Comparison of ENCODE assay signal across 8 cellular contexts in the genomic region with DNA sequence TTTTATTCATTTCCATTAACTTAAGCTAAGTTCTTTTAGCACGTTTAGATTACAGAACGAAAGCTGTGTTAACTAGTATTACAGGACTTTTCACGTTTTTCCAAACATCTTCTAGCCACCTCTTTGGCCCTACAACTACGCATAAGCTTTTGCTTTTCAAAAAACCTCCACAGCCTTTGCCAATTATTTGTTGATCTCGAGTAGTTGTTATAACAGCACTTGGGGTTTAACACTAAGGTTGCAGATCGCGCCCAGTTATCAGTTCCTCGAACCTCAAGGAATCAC. TPM values are rescaled to one million over a fixed set of nuclear protein-coding genes. Genes with fewer than 3 reads are reported as not detected.
DNase-seq lines count a peak whose midpoint lies in the region; ATAC-seq, FAIRE-seq and TF ChIP-seq lines count a peak whose summit lies in the region.

No MANE protein-coding gene starts in this region.

- peaks cover 49% of the 10 kb centered on the region for H3K79me2 ChIP-seq in PC-3 (ENCODE audit: low read length)
- peaks cover 42% of the 10 kb centered on the region for H3K79me2 ChIP-seq in fibroblast of lung (ENCODE audit: control insufficient read depth, insufficient read depth, low read length)

- WGBS in pancreas, 2 donors = 2 to 3% methylated on average over 8 of the region's 8 CpGs

- peaks cover 31 to 42% (median 40%) of the 10 kb centered on the region in 11 experiments for H4K20me1 ChIP-seq in BLaER1 treated with 17β-estradiol and CSF1 and Interleukin-3, amounts not matched to agents 10 nM and 100 nM
- H4K20me1 ChIP-seq in PC-3 (ENCODE audit: low read length) = peaks cover 41% of the 10 kb centered on the region
- no peaks in the 10 kb centered on the region for H4K20me1 ChIP-seq in fibroblast of lung (ENCODE audit: control insufficient read depth, extremely low read depth, insufficient read depth, low read length)

- TF ChIP-seq CTCF in PC-3 (conservative IDR thresholded peaks at IDR 0.05; ENCODE audit: low read depth, low read length) (no peak), fibroblast of lung (conservative IDR thresholded peaks at IDR 0.05 in 1 of 2, IDR thresholded peaks at IDR 0.05 in 1 of 2; ENCODE audit: low read depth in 1 of 2, low read length in 2 of 2) (no peak), pancreas (IDR thresholded peaks at IDR 0.05) (no peak)

- intact Hi-C loops in PC-3 (cut with micrococcal nuclease) (loop anchor here (1.0 to 5.0 kb wide), 5 partner anchors 31 to 181 kb away; partner anchors contain the start of genes DCAF4 and ZFYVE1), pancreas (cut with DNase I) (no loop called here)

- no peaks in the 10 kb centered on the region for H3K9me2 ChIP-seq in PC-3 (replicated peaks; ENCODE audit: low read length)

- POLR2A ChIA-PET in PC-3 (lab: Charles Lee; ENCODE audit: unreplicated experiment) = interaction anchor here (0.5 to 2.7 kb wide), 7 partner anchors 14 to 164 kb away, joined by 3 to 30 read pairs (median 4); partner anchors contain the start of genes DPF3 and ZFYVE1

- H3K27ac ChIP-seq in BLaER1 treated with 17β-estradiol and CSF1 and Interleukin-3, amounts not matched to agents 10 nM and 100 nM = peak overlapping the region; percentile 91 to 97 (median 96)
- peak overlapping the region; percentile 78 for H3K27ac ChIP-seq in PC-3 (ENCODE audit: low read length)
- peak overlapping the region; percentile 91 for H3K27ac ChIP-seq in fibroblast of lung (ENCODE audit: insufficient read depth, low read length)
- H3K27ac ChIP-seq in pancreas = peak overlapping the region; percentile 74 to 94 (median 88)

- H3K4me3 ChIP-seq in BLaER1 treated with 17β-estradiol and CSF1 and Interleukin-3, amounts not matched to agents 10 nM and 100 nM = peak overlapping the region; percentile 82 to 100 (median 94)
- H3K4me3 ChIP-seq in PC-3 (ENCODE audit: low read length) = peak overlapping the region; percentile 86
- H3K4me3 ChIP-seq in fibroblast of lung (replicated peaks in 1 of 4; ENCODE audit: control extremely low read depth in 1 of 4, insufficient read depth in 1 of 4, low read depth in 3 of 4, low read length in 4 of 4) = peak overlapping the region; percentile 32 to 95 (median 72)
- H3K4me3 ChIP-seq in pancreas = peak overlapping the region; percentile 7 to 82 (median 70)

- no peaks in the 10 kb centered on the region for H3K27me3 ChIP-seq in BLaER1 treated with 17β-estradiol and CSF1 and Interleukin-3, amounts not matched to agents 10 nM and 100 nM
- H3K27me3 ChIP-seq in PC-3 (ENCODE audit: low read length) (no peaks in the 10 kb centered on the region), fibroblast of lung (ENCODE audit: control insufficient read depth, insufficient read depth, low read length) (no peaks in the 10 kb centered on the region), pancreas (no peaks in the 10 kb centered on the region)

- no peak for ATAC-seq in PC-3
- peak in 2 of 4 donors; percentile 1 to 9 for ATAC-seq in pancreas
- ATAC-seq in HG03378 (IDR thresholded peaks at IDR 0.05; ENCODE audit: unreplicated experiment) = no peak

- DNase-seq in PC-3 = no peak
- DNase-seq in fibroblast of lung (ENCODE audit: low read depth in 2 of 2) = no peak
- no peak for DNase-seq in pancreas
- DNase-seq in HuH-7.5 (ENCODE audit: low spot score) = no peak
- DNase-seq in SKM-1 treated with dmso at 0.1 percent for 144 hours (lab: John Stamatoyannopoulos, UW; ENCODE audit: unreplicated experiment) = no peak
- no peak for DNase-seq in cerebellar nuclear complex (lab: John Stamatoyannopoulos, UW)

- peak overlapping the region; percentile 65 to 89 (median 78) for H3K4me2 ChIP-seq in BLaER1 treated with 17β-estradiol and CSF1 and Interleukin-3, amounts not matched to agents 10 nM and 100 nM
- H3K4me2 ChIP-seq in PC-3 (ENCODE audit: low read length) (peak overlapping the region; percentile 81), fibroblast of lung (ENCODE audit: extremely low read depth, insufficient read depth, low read length) (peak overlapping the region; percentile 68)

- no peaks in the 10 kb centered on the region for H3F3A ChIP-seq in PC-3 (ENCODE audit: low read length, unreplicated experiment)

- CTCF ChIA-PET in PC-3 (lab: Charles Lee) = interaction anchor here (0.6 to 2.1 kb wide), 3 partner anchors 31 to 140 kb away, joined by 3 to 8 read pairs (median 3); partner anchors contain the start of gene ZFYVE1

- H3K9me3 ChIP-seq in BLaER1 treated with 17β-estradiol and CSF1 and Interleukin-3, amounts not matched to agents 10 nM and 100 nM (replicated peaks in 1 of 11) = no peaks in the 10 kb centered on the region
- H3K9me3 ChIP-seq in PC-3 (ENCODE audit: low read length) (no peaks in the 10 kb centered on the region), fibroblast of lung (ENCODE audit: control insufficient read depth, insufficient read depth, low read depth, low read length) (no peaks in the 10 kb centered on the region), pancreas (no peaks in the 10 kb centered on the region)

- H3K4me1 ChIP-seq in BLaER1 treated with 17β-estradiol and CSF1 and Interleukin-3, amounts not matched to agents 10 nM and 100 nM = peaks cover 24 to 37% (median 30%) of the 10 kb centered on the region in 10 experiments
- H3K4me1 ChIP-seq in PC-3 (ENCODE audit: insufficient read depth, low read length) (peaks cover 22% of the 10 kb centered on the region), fibroblast of lung (ENCODE audit: control insufficient read depth, extremely low read depth, insufficient read depth, low read length) (no peaks in the 10 kb centered on the region), pancreas (peaks cover 10 to 30% (median 10%) of the 10 kb centered on the region in 3 donors)

- TSS peak; percentile 96 for BruUV-seq in PC-3 (replicated peaks; lab: Mats Ljungman, UMichigan)

- H2AFZ ChIP-seq in PC-3 (ENCODE audit: low read length) (peak overlapping the region; percentile 84), fibroblast of lung (ENCODE audit: low read length) (peak overlapping the region; percentile 74)

- H3K36me3 ChIP-seq in BLaER1 treated with 17β-estradiol and CSF1 and Interleukin-3, amounts not matched to agents 10 nM and 100 nM = peaks cover 14 to 32% (median 29%) of the 10 kb centered on the region in 11 experiments; a peak in 21 of 22 replicates
- H3K36me3 ChIP-seq in PC-3 (ENCODE audit: low read depth, low read length) = peaks cover 26% of the 10 kb centered on the region; the same call in 1 of the 2 replicates
- H3K36me3 ChIP-seq in fibroblast of lung (ENCODE audit: control insufficient read depth, insufficient read depth, low read length) = no peaks in the 10 kb centered on the region
- no peaks in the 10 kb centered on the region for H3K36me3 ChIP-seq in pancreas

- peak overlapping the region; percentile 93 to 99 (median 97) for H3K9ac ChIP-seq in BLaER1 treated with 17β-estradiol and CSF1 and Interleukin-3, amounts not matched to agents 10 nM and 100 nM
- H3K9ac ChIP-seq in PC-3 (ENCODE audit: low read length) (peak overlapping the region; percentile 97), fibroblast of lung (ENCODE audit: insufficient read depth, low read length) (peak overlapping the region; percentile 77)

- no peak for FAIRE-seq in pancreas (lab: Jason Lieb, UNC)

RNA-seq across cellular contexts. Expression of gene RBM25, which starts 0.5 kb away (rescaled TPM):
- total RNA-seq in PC-3 (2014; rRNA removed) (53.2 and 64.7 TPM in 2 replicates), fibroblast of lung (22.3 and 25.4 TPM in 2 replicates), pancreas (10 to 100 TPM; 22.7 to 39.6 (median 28.4) TPM)
- polyA plus RNA-seq in fibroblast of lung (38.0 and 42.5 TPM in 2 replicates), pancreas (10 to 100 TPM; 52.5 to 62.8 TPM)
- polyA plus RNA-seq in fibroblast of lung (2012) = 58.4 and 59.5 TPM in 2 replicates
- 20.8 and 42.8 TPM in 2 replicates for polyA minus RNA-seq in fibroblast of lung (ENCODE audit: low replicate concordance)

RNA-seq across cellular contexts. Expression of gene ZFYVE1, which starts 31.0 kb away (rescaled TPM):
- total RNA-seq in PC-3 (2014; rRNA removed) = 10.5 and 13.0 TPM in 2 replicates
- total RNA-seq in fibroblast of lung = 14.4 and 22.1 TPM in 2 replicates
- polyA plus RNA-seq in fibroblast of lung = 14.9 and 18.8 TPM in 2 replicates
- 16.5 and 18.2 TPM in 2 replicates for polyA plus RNA-seq in fibroblast of lung (2012)
- 77.6 and 81.5 TPM in 2 replicates for polyA minus RNA-seq in fibroblast of lung (ENCODE audit: low replicate concordance)
- 10 to 100 TPM in 1 of 6 donors, 1 to 10 TPM in 5; 3.1 to 13.8 (median 6.9) TPM for total RNA-seq in pancreas
- 1 to 10 TPM; 3.2 to 4.4 TPM for polyA plus RNA-seq in pancreas
